8 cellular contexts compared by ENCODE assay signal in genomic region chr5:16936150-16937022, GRCh38. TPM values are rescaled to one million over a fixed set of nuclear protein-coding genes. Genes with fewer than 3 reads are reported as not detected.
DNase-seq lines count a peak whose midpoint lies in the region; ATAC-seq, FAIRE-seq and TF ChIP-seq lines count a peak whose summit lies in the region.

MYO10 (minus strand) TSS chr5:16936288; CDS start chr5:16935808, 480 bp downstream.

- TSS peak; percentile 52 for BruUV-seq in endothelial cell of umbilical vein (replicated peaks; lab: Mats Ljungman, UMichigan)

- TF ChIP-seq CTCF in endothelial cell of umbilical vein (IDR thresholded peaks at IDR 0.05; ENCODE audit: extremely low read depth in 1 of 2, insufficient read depth in 1 of 2, low read depth in 1 of 2, low read length in 2 of 2) = no peak

- POLR2A ChIA-PET in endothelial cell of umbilical vein (lab: Charles Lee) = interaction anchor here (0.6 to 1.4 kb wide), 7 partner anchors 22 to 253 kb away, joined by 3 to 7 read pairs (median 4); no protein-coding TSS in a partner anchor

- no peaks in the 10 kb centered on the region for H3K9me1 ChIP-seq in endothelial cell of umbilical vein (replicated peaks; ENCODE audit: control insufficient read depth, extremely low read depth, insufficient read depth, low read length)

- CTCF ChIA-PET in endothelial cell of umbilical vein (lab: Charles Lee) = interaction anchor here (0.7 to 12.0 kb wide), 12 partner anchors 13 to 254 kb away, joined by 3 to 257 read pairs (median 5); no protein-coding TSS in a partner anchor

- H3K4me1 ChIP-seq in endothelial cell of umbilical vein (ENCODE audit: control insufficient read depth, extremely low read depth, insufficient read depth, low read length) = peaks cover 38% of the 10 kb centered on the region

- H3K79me2 ChIP-seq in endothelial cell of umbilical vein (ENCODE audit: control insufficient read depth, insufficient read depth, low read length) = peaks cover 47% of the 10 kb centered on the region

- DNase-seq in NCI-H2029 (lab: John Stamatoyannopoulos, UW) = peak; percentile 70
- no peak for DNase-seq in NCI-H2029 treated with DMSO at 0.1 percent for 48 hours (lab: John Stamatoyannopoulos, UW)
- peak; percentile 88 for DNase-seq in NCI-H69 (lab: John Stamatoyannopoulos, UW)
- peak; percentile 75 for DNase-seq in activated CD8-positive, alpha-beta memory T cell treated with anti-CD3 and anti-CD28 coated beads for 24 hours
- peak; percentile 86 for DNase-seq in endothelial cell of umbilical vein (ENCODE audit: low read depth, low spot score)
- peak; percentile 97 for DNase-seq in mesenteric fat pad (ENCODE audit: low spot score)
- peak; percentile 11 for DNase-seq in stimulated activated CD8-positive, alpha-beta memory T cell treated with anti-CD3 and anti-CD28 coated beads, Interleukin-12 subunit alpha, Interleukin-12 subunit beta, amount 100 ng/mL, for 4 hours (ENCODE audit: low read depth)

- H3K9ac ChIP-seq in endothelial cell of umbilical vein (replicated peaks; ENCODE audit: extremely low read depth, insufficient read depth, low read length) = peak within 1 kb of the TSS; percentile 90

- intact Hi-C loops in endothelial cell of umbilical vein (cut with micrococcal nuclease) = loop anchor here (1.0 to 10.0 kb wide), 6 partner anchors 22 to 242 kb away; no protein-coding TSS in a partner anchor

- no peaks in the 10 kb centered on the region for H3K36me3 ChIP-seq in endothelial cell of umbilical vein (ENCODE audit: control insufficient read depth in 2 of 2, extremely low read depth in 1 of 2, insufficient read depth in 2 of 2, low read length in 2 of 2)

- no peaks in the 10 kb centered on the region for H3K27me3 ChIP-seq in endothelial cell of umbilical vein (ENCODE audit: control insufficient read depth in 2 of 2, insufficient read depth in 2 of 2, low read length in 2 of 2)

- dilution Hi-C loops in endothelial cell of umbilical vein (cut with MboI; ENCODE audit: extremely low pct_ligation_motif_present, low sequenced_read_pairs) = no loop called here

- H3K4me2 ChIP-seq in endothelial cell of umbilical vein (ENCODE audit: insufficient read depth, low read length) = peak within 1 kb of the TSS; percentile 95

- peak within 1 kb of the TSS; percentile 83 to 99 (median 97) for H3K4me3 ChIP-seq in endothelial cell of umbilical vein (replicated peaks in 1 of 3; ENCODE audit: insufficient read depth in 1 of 3, low read depth in 1 of 3, low read length in 3 of 3)

- peak; percentile 76 for TF ChIP-seq POLR2A in endothelial cell of umbilical vein (IDR thresholded peaks at IDR 0.05; ENCODE audit: low read depth, low read length)

- peaks cover 10% of the 10 kb centered on the region for H4K20me1 ChIP-seq in endothelial cell of umbilical vein (replicated peaks; ENCODE audit: control insufficient read depth, extremely low read depth, insufficient read depth, low read length)

- peak; percentile 52 for ATAC-seq in HG03095 (IDR thresholded peaks at IDR 0.05; ENCODE audit: unreplicated experiment)

- H3K9me3 ChIP-seq in endothelial cell of umbilical vein (replicated peaks; ENCODE audit: control insufficient read depth, insufficient read depth, low read length) = no peaks in the 10 kb centered on the region

- FAIRE-seq in endothelial cell of umbilical vein (lab: Jason Lieb, UNC) = peak; percentile 93

- peak within 1 kb of the TSS; percentile 95 for H2AFZ ChIP-seq in endothelial cell of umbilical vein (ENCODE audit: low read depth, low read length)

- peak within 1 kb of the TSS; percentile 81 for H3K27ac ChIP-seq in endothelial cell of umbilical vein (ENCODE audit: insufficient read depth, low read depth, low read length)

TF ChIP-seq in endothelial cell of umbilical vein, 7 proteins besides CTCF, POLR2A, EP300 and RAD21:
- TF ChIP-seq MYC (IDR thresholded peaks at IDR 0.05; ENCODE audit: low read depth, low read length) (no peak), MAX (IDR thresholded peaks at IDR 0.05; ENCODE audit: insufficient read depth, insufficient read length) (no peak), GATA2 (IDR thresholded peaks at IDR 0.05; ENCODE audit: insufficient read depth, insufficient read length, low read depth, low read length) (peak; percentile 43), FOS (IDR thresholded peaks at IDR 0.05; ENCODE audit: borderline replicate concordance, insufficient read depth, low read length) (peak; percentile 43), POLR2AphosphoS5 (IDR thresholded peaks at IDR 0.05; ENCODE audit: insufficient read depth, low read depth, low read length) (peak; percentile 78)
TF ChIP-seq in endothelial cell of umbilical vein: peak in this region for 3.

RNA-seq across cellular contexts. Expression of gene MYO10, which starts in this region (rescaled TPM):
- total RNA-seq in endothelial cell of umbilical vein (144 and 148 TPM in 2 replicates), mesenteric fat pad (21.2 TPM)
- polyA plus RNA-seq in endothelial cell of umbilical vein = 20.1 and 36.0 TPM in 2 replicates
- 37.7 and 42.0 TPM in 2 replicates for polyA plus RNA-seq in endothelial cell of umbilical vein (2011; cell fraction: cytosol; rRNA removed)
- 71.0 and 77.6 TPM in 2 replicates for polyA plus RNA-seq in endothelial cell of umbilical vein (2011; cell fraction: nucleus; rRNA removed)
- polyA plus RNA-seq in endothelial cell of umbilical vein (2012) = 66.3 and 73.2 TPM in 2 replicates
- polyA minus RNA-seq in endothelial cell of umbilical vein = 128 and 136 TPM in 2 replicates
- polyA minus RNA-seq in endothelial cell of umbilical vein (2011; cell fraction: cytosol; rRNA and poly(A)+ RNA removed) = 8.3 TPM
- polyA minus RNA-seq in endothelial cell of umbilical vein (2011; cell fraction: nucleus; rRNA and poly(A)+ RNA removed) = 208 and 230 TPM in 2 replicates
